8 cellular contexts compared by ENCODE assay signal in genomic region chr7:1666251-1666778, GRCh38. TPM values are rescaled to one million over a fixed set of nuclear protein-coding genes. Genes with fewer than 3 reads are reported as not detected.
DNase-seq lines count a peak whose midpoint lies in the region; ATAC-seq and TF ChIP-seq lines count a peak whose summit lies in the region.

No MANE protein-coding gene starts in this region.

- H3K36me3 ChIP-seq in esophagus muscularis mucosa, result no peaks in the 10 kb centered on the region

- H3K4me1 ChIP-seq in esophagus muscularis mucosa, result peaks cover 41 to 67% (median 61%) of the 10 kb centered on the region in 4 donors

- 0% methylated on average over 3 of the region's 53 CpGs for WGBS in esophagus muscularis mucosa

- DNase-seq in AG20443 (ENCODE audit: low spot score) (peak; percentile 72), HuH-7.5 (ENCODE audit: low spot score) (peak; percentile 75), esophagus muscularis mucosa (ENCODE audit: extremely low spot score) (no peak), omental fat pad (ENCODE audit: low spot score) (peak; percentile 16), GDM1 (lab: John Stamatoyannopoulos, UW) (no peak), COLO829 (ENCODE audit: low spot score) (no peak), NCI-H146 treated with DMSO at 0.1 percent for 48 hours (lab: John Stamatoyannopoulos, UW; ENCODE audit: unreplicated experiment) (no peak)

- peak overlapping the region; percentile 52 to 70 (median 62) for H3K4me3 ChIP-seq in esophagus muscularis mucosa

- H3K9me3 ChIP-seq in esophagus muscularis mucosa, result peaks cover 0 to 4% (median 0%) of the 10 kb centered on the region in 4 donors

- intact Hi-C loops in esophagus muscularis mucosa (cut with DNase I), result loop anchor here (5.0 to 10.0 kb wide), 3 partner anchors 88 to 678 kb away; no protein-coding TSS in a partner anchor

- TF ChIP-seq CTCF in esophagus muscularis mucosa (IDR thresholded peaks at IDR 0.05) (no peak), omental fat pad (IDR thresholded peaks at IDR 0.05) (no peak)

- peak overlapping the region in 1 of 4 donors; percentile 26 for H3K27ac ChIP-seq in esophagus muscularis mucosa (replicated peaks in 1 of 4)

- peaks cover 6 to 99% (median 72%) of the 10 kb centered on the region in 4 donors for H3K27me3 ChIP-seq in esophagus muscularis mucosa

- TF ChIP-seq EP300 in esophagus muscularis mucosa (IDR thresholded peaks at IDR 0.05), result no peak

- TF ChIP-seq POLR2A in esophagus muscularis mucosa (IDR thresholded peaks at IDR 0.05; ENCODE audit: low read depth), result no peak

- ATAC-seq in omental fat pad (ENCODE audit: low FRiP score) (no peak), HG02973 (IDR thresholded peaks at IDR 0.05; ENCODE audit: unreplicated experiment) (no peak)

RNA-seq across cellular contexts. Expression of gene ELFN1, which starts 3.8 kb away (rescaled TPM):
- 1 to 10 TPM in 3 of 4 donors, under 1 TPM in 1; 0.86 to 3.3 (median 1.9) TPM for total RNA-seq in esophagus muscularis mucosa
- 1 to 10 TPM; 3.8 to 6.0 (median 4.1) TPM for total RNA-seq in omental fat pad

Comparison
In these comparisons a context has a peak if more than half of its experiments do, and no peak if none do; other contexts are left out.
1. DNase-seq: peak in AG20443 (single experiment), HuH-7.5 (single experiment) and omental fat pad (single experiment); none in esophagus muscularis mucosa (single experiment), GDM1 (single experiment), COLO829 (single experiment) and NCI-H146 treated with DMSO at 0.1 percent for 48 hours (single experiment).